Comparison of ENCODE assay signal across 9 cellular contexts in the genomic region with DNA sequence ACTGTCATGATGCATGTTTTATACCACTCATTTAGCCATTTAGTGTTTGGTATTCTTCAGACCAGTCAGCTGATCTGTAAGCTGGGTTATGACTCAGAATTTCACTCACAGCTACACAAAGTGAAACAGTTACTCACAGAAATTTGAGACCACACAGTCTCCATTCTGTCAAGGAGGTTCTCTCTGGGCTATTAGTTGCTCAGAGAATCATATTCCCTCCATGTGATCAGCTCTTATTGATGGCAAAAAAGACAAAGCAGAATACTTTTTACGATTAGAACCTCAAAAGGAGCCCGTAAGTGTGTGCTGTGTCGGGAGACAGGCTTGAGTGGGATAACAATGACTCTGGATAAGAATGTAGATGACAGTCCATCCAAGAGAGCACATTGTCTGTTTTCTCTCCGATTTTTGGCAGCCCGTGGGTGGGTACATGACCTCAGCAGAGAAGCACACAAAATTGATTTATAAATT.
DNase-seq lines count a peak whose midpoint lies in the region; ATAC-seq lines count a peak whose summit lies in the region.
"Had no signal": no experiment of that assay in that cellular context is flagged by ENCODE, and none has a peak within 500 bp of the region (broad histone marks: within the 10 kb centered on the region; RNA-seq: fewer than 3 reads in every experiment).

No MANE protein-coding gene starts in this region.

- peak; percentile 99 for ATAC-seq in GM18858 (IDR thresholded peaks at IDR 0.05; ENCODE audit: unreplicated experiment)
- ATAC-seq in HG02571 (IDR thresholded peaks at IDR 0.05; ENCODE audit: unreplicated experiment) = peak; percentile 97

- peak; percentile 92 for DNase-seq in LHCN-M2 (ENCODE audit: low read depth)
- peak; percentile 31 for DNase-seq in left kidney (ENCODE audit: low read depth, low spot score)
- DNase-seq in OCI-M2 (lab: John Stamatoyannopoulos, UW; ENCODE audit: unreplicated experiment) = no peak
- DNase-seq in UCSD-AML1 (lab: John Stamatoyannopoulos, UW; ENCODE audit: unreplicated experiment) = no peak
- no peak for DNase-seq in stimulated activated CD4-positive, alpha-beta T cell treated with anti-CD3 and anti-CD28 coated beads, Interleukin-2, amount 100 ng/mL, for 48 hours
- no peak for DNase-seq in NCI-H1048 (lab: John Stamatoyannopoulos, UW)
- DNase-seq: activated naive CD8-positive, alpha-beta T cell treated with anti-CD3 and anti-CD28 coated beads for 36 hours had no signal

Comparison
In these comparisons a context has a peak if more than half of its experiments do, and no peak if none do; other contexts are left out.
1. DNase-seq: peak in LHCN-M2 (single experiment) and left kidney (single experiment); none in OCI-M2 (single experiment), UCSD-AML1 (single experiment), stimulated activated CD4-positive, alpha-beta T cell treated with anti-CD3 and anti-CD28 coated beads, Interleukin-2, amount 100 ng/mL, for 48 hours (0 of 2) and NCI-H1048 (single experiment).